Comparison of ENCODE assay signal across 9 cellular contexts in the genomic region with DNA sequence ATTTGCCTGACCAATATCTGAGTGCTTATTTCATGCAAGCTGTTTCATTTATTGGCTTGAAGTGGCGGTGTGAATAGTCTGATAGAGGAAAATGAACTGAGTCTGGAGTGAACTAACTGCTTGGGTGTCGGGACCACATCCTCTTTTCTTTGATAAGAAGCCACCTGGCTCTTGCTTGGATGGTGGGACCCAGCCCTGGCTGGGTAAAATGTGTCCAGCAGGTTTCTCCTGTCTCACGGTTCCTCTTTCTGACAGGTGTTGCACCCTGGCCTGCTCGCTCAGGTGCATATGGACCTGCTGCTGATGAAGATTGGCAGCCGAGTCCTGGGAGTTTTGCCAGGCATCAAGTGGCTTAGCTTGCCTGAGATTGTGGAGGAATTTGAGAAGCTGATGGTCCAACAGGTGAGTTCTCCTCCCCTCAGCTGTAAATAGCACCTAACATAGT. TPM values are rescaled to one million over a fixed set of nuclear protein-coding genes. Genes with fewer than 3 reads are reported as not detected.
DNase-seq lines count a peak whose midpoint lies in the region; ATAC-seq and TF ChIP-seq lines count a peak whose summit lies in the region.
"Had no signal": no experiment of that assay in that cellular context is flagged by ENCODE, and none has a peak within 500 bp of the region (broad histone marks: within the 10 kb centered on the region; RNA-seq: fewer than 3 reads in every experiment).

No MANE protein-coding gene starts in this region.

- DNase-seq in stimulated activated naive CD8-positive, alpha-beta T cell treated with anti-CD3 and anti-CD28 coated beads, Interleukin-15, Interleukin-2, amounts not matched to agents 100 U/mL and 50 U/mL, for 24 hours, result no peak
- DNase-seq in NCI-H1105 (lab: John Stamatoyannopoulos, UW) (peak; percentile 20), thyroid gland (peak; percentile 87), DMS153 (lab: John Stamatoyannopoulos, UW) (no peak)
- no peak for DNase-seq in stimulated activated CD4-positive, alpha-beta T cell treated with anti-CD3 and anti-CD28 coated beads, Interleukin-2, amount 100 ng/mL, for 48 hours
- no peak for DNase-seq in activated CD4-positive, alpha-beta T cell treated with anti-CD3 and anti-CD28 coated beads for 1 hour

- peak overlapping the region; percentile 83 for H3K4me3 Mint-ChIP-seq in stimulated activated naive CD8-positive, alpha-beta T cell treated with anti-CD3 and anti-CD28 coated beads, Interleukin-15, Interleukin-2, amounts not matched to agents 100 ng/mL and 50 ng/mL, for 24 hours
- peak overlapping the region; percentile 92 for H3K4me3 Mint-ChIP-seq in dendritic cell treated with granulocyte-macrophage colony-stimulating factor and Interleukin-4, amounts not matched to agents 40 ng/mL and 50 ng/mL, for 4 days

- no peaks in the 10 kb centered on the region for H3K9me3 ChIP-seq in thyroid gland

- H3K27me3 ChIP-seq in thyroid gland, result no peaks in the 10 kb centered on the region

- peaks cover 38% of the 10 kb centered on the region for H3K4me1 Mint-ChIP-seq in stimulated activated naive CD8-positive, alpha-beta T cell treated with anti-CD3 and anti-CD28 coated beads, Interleukin-15, Interleukin-2, amounts not matched to agents 100 ng/mL and 50 ng/mL, for 24 hours (ENCODE audit: low read depth)
- H3K4me1 Mint-ChIP-seq in dendritic cell treated with granulocyte-macrophage colony-stimulating factor and Interleukin-4, amounts not matched to agents 40 ng/mL and 50 ng/mL, for 4 days (ENCODE audit: low read depth), result peaks cover 56% of the 10 kb centered on the region

- peaks cover 19% of the 10 kb centered on the region for H3K36me3 Mint-ChIP-seq in stimulated activated naive CD8-positive, alpha-beta T cell treated with anti-CD3 and anti-CD28 coated beads, Interleukin-15, Interleukin-2, amounts not matched to agents 100 ng/mL and 50 ng/mL, for 24 hours (ENCODE audit: low read depth)
- peaks cover 28% of the 10 kb centered on the region for H3K36me3 Mint-ChIP-seq in dendritic cell treated with granulocyte-macrophage colony-stimulating factor and Interleukin-4, amounts not matched to agents 40 ng/mL and 50 ng/mL, for 4 days (ENCODE audit: low read depth)

- H3K4me3 ChIP-seq in thyroid gland (replicated peaks in 1 of 3), result no peak overlapping the region

- peaks cover 0 to 4% of the 10 kb centered on the region in 2 donors for H3K36me3 ChIP-seq in thyroid gland

- WGBS in thyroid gland, 2 donors, result 49 to 57% methylated on average over 5 of the region's 5 CpGs

- peak overlapping the region in 2 of 3 donors; percentile 55 to 96 for H3K27ac ChIP-seq in thyroid gland

- H3K27ac Mint-ChIP-seq in stimulated activated naive CD8-positive, alpha-beta T cell treated with anti-CD3 and anti-CD28 coated beads, Interleukin-15, Interleukin-2, amounts not matched to agents 100 ng/mL and 50 ng/mL, for 24 hours, result no peak overlapping the region
- peak overlapping the region; percentile 57 for H3K27ac Mint-ChIP-seq in dendritic cell treated with granulocyte-macrophage colony-stimulating factor and Interleukin-4, amounts not matched to agents 40 ng/mL and 50 ng/mL, for 4 days

- no peak for ATAC-seq in stimulated activated naive CD8-positive, alpha-beta T cell treated with anti-CD3 and anti-CD28 coated beads, Interleukin-15, Interleukin-2, amounts not matched to agents 100 U/mL and 50 U/mL, for 24 hours

- no peak for TF ChIP-seq CTCF in thyroid gland (IDR thresholded peaks at IDR 0.05)

- H3K4me1 ChIP-seq in thyroid gland, result peaks cover 23 to 27% of the 10 kb centered on the region in 2 donors

- no peak for TF ChIP-seq POLR2A in thyroid gland (IDR thresholded peaks at IDR 0.05)

- H3K27me3 Mint-ChIP-seq in stimulated activated naive CD8-positive, alpha-beta T cell treated with anti-CD3 and anti-CD28 coated beads, Interleukin-15, Interleukin-2, amounts not matched to agents 100 ng/mL and 50 ng/mL, for 24 hours, result no peaks in the 10 kb centered on the region
- H3K27me3 Mint-ChIP-seq in dendritic cell treated with granulocyte-macrophage colony-stimulating factor and Interleukin-4, amounts not matched to agents 40 ng/mL and 50 ng/mL, for 4 days, result no peaks in the 10 kb centered on the region

- H3K9me3 Mint-ChIP-seq in stimulated activated naive CD8-positive, alpha-beta T cell treated with anti-CD3 and anti-CD28 coated beads, Interleukin-15, Interleukin-2, amounts not matched to agents 100 ng/mL and 50 ng/mL, for 24 hours, result no peaks in the 10 kb centered on the region
- H3K9me3 Mint-ChIP-seq in dendritic cell treated with granulocyte-macrophage colony-stimulating factor and Interleukin-4, amounts not matched to agents 40 ng/mL and 50 ng/mL, for 4 days, result no peaks in the 10 kb centered on the region

- intact Hi-C loops in dendritic cell treated with granulocyte-macrophage colony-stimulating factor and Interleukin-4, amounts not matched to agents 40 ng/mL and 50 ng/mL, for 4 days (cut with micrococcal nuclease), result no loop called here
- intact Hi-C loops in thyroid gland (cut with DNase I), result loop anchor here (10.0 kb wide), 1 partner anchor 340 kb away; the partner anchor contains the start of gene MRPS33

RNA-seq across cellular contexts. Expression of gene ADCK2, which starts 1.6 kb away (rescaled TPM):
- 10 to 100 TPM; 19.9 to 46.1 (median 32.7) TPM for total RNA-seq in thyroid gland

RNA-seq across cellular contexts. Expression of gene NDUFB2, which starts 22.1 kb away (rescaled TPM):
- 100 to 1,000 TPM; 213 to 955 (median 698) TPM for total RNA-seq in thyroid gland

RNA-seq across cellular contexts. Expression of gene DENND2A, which starts 33.8 kb away (rescaled TPM):
- total RNA-seq in thyroid gland, result 10 to 100 TPM in 1 of 4 donors, 1 to 10 TPM in 3; 2.0 to 10.9 (median 5.1) TPM
- total RNA-seq: mononuclear cell had no signal

Comparison
In these comparisons a context has a peak if more than half of its experiments do, and no peak if none do; other contexts are left out.
1. DNase-seq: peak in NCI-H1105 (single experiment) and thyroid gland (2 of 2); none in stimulated activated naive CD8-positive, alpha-beta T cell treated with anti-CD3 and anti-CD28 coated beads, Interleukin-15, Interleukin-2, amounts not matched to agents 100 U/mL and 50 U/mL, for 24 hours (single experiment), stimulated activated CD4-positive, alpha-beta T cell treated with anti-CD3 and anti-CD28 coated beads, Interleukin-2, amount 100 ng/mL, for 48 hours (0 of 2), DMS153 (single experiment) and activated CD4-positive, alpha-beta T cell treated with anti-CD3 and anti-CD28 coated beads for 1 hour (single experiment).